ENCODE assay signal across 27 cellular contexts in the genomic region with DNA sequence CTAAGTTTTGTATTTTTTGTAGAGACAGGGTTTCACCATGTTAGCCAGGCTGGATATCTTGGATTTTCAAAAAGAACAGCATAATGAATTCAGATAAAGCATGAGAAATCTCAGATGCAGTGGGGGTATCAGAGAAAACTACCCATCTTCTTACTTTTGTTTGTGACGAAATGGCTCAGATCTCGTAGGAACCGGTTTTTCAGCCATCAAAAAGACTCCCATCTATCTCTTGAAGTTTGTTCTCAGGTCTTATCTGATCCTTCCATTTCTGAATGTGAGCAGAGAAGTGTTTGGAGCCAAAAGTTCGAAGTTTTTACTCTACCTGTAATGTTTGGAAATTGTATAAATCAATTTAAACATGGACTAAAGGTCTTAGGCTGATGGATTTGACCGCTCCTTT. TPM values are rescaled to one million over a fixed set of nuclear protein-coding genes. Genes with fewer than 3 reads are reported as not detected.
"Had no signal": no experiment of that assay in that cellular context is flagged by ENCODE, and none has a peak within 500 bp of the region (broad histone marks: within the 10 kb centered on the region; RNA-seq: fewer than 3 reads in every experiment).

No MANE protein-coding gene starts in this region.

- H3K9me3 Mint-ChIP-seq: activated CD8-positive, alpha-beta T cell treated with anti-CD3 and anti-CD28 coated beads for 36 hours; activated naive CD4-positive, alpha-beta T cell treated with anti-CD3 and anti-CD28 coated beads, Interleukin-2, amount 10 ng/mL, durations not matched to agents 7 days and 5 days; activated naive CD8-positive, alpha-beta T cell treated with anti-CD3 and anti-CD28 coated beads, Interleukin-2, amount 10 ng/mL, durations not matched to agents 7 days and 5 days; activated T-cell treated with anti-CD3 and anti-CD28 coated beads, Interleukin-2, amount 50 U/mL, for 72 hours; activated T-helper 2 cell treated with anti-CD3 and anti-CD28 coated beads, Interferon-gamma antibody, Interleukin-2, Interleukin-4, amounts not matched to agents 10 μg/mL and 5 μg/mL and 100 μg/mL, durations not matched to agents 14 hours and 24 hours and 36 hours had no signal

- H3K27me3 ChIP-seq: MG63, Peyer's patch, SJCRH30 had no signal

- H3K27me3 Mint-ChIP-seq: activated naive CD4-positive, alpha-beta T cell treated with anti-CD3 and anti-CD28 coated beads, Interleukin-2, amount 10 ng/mL, durations not matched to agents 7 days and 5 days had no signal

- H3K4me2 ChIP-seq: KMS-11, SK-N-SH had no signal

- H3K27ac ChIP-seq: KMS-11, Peyer's patch, RWPE1, SJCRH30, VCaP had no signal

- H3K4me3 Mint-ChIP-seq: activated CD8-positive, alpha-beta T cell treated with anti-CD3 and anti-CD28 coated beads for 36 hours; activated naive CD4-positive, alpha-beta T cell treated with anti-CD3 and anti-CD28 coated beads, Interleukin-2, amount 10 ng/mL, durations not matched to agents 7 days and 5 days; activated naive CD8-positive, alpha-beta T cell treated with anti-CD3 and anti-CD28 coated beads, Interleukin-2, amount 10 ng/mL, durations not matched to agents 7 days and 5 days; activated T-cell treated with anti-CD3 and anti-CD28 coated beads, Interleukin-2, amount 50 U/mL, for 72 hours had no signal

- H3K4me3 ChIP-seq: MG63, Peyer's patch, SJCRH30 had no signal

- H3K9ac ChIP-seq: KMS-11, SK-N-SH had no signal

- H3K9me2 ChIP-seq: SK-N-SH had no signal

- H3K27ac Mint-ChIP-seq: activated CD8-positive, alpha-beta T cell treated with anti-CD3 and anti-CD28 coated beads for 36 hours; activated naive CD4-positive, alpha-beta T cell treated with anti-CD3 and anti-CD28 coated beads, Interleukin-2, amount 10 ng/mL, durations not matched to agents 7 days and 5 days; activated naive CD8-positive, alpha-beta T cell treated with anti-CD3 and anti-CD28 coated beads, Interleukin-2, amount 10 ng/mL, durations not matched to agents 7 days and 5 days; activated T-cell treated with anti-CD3 and anti-CD28 coated beads, Interleukin-2, amount 50 U/mL, for 72 hours; activated T-helper 2 cell treated with anti-CD3 and anti-CD28 coated beads, Interferon-gamma antibody, Interleukin-2, Interleukin-4, amounts not matched to agents 10 μg/mL and 5 μg/mL and 100 μg/mL, durations not matched to agents 14 hours and 24 hours and 36 hours had no signal

- H3K36me3 ChIP-seq: MG63, Peyer's patch, SJCRH30 had no signal

- DNase-seq: activated CD4-positive, alpha-beta T cell treated with anti-CD3 and anti-CD28 coated beads, Interleukin-2, amount 50 U/mL, for 1 hour; activated CD4-positive, CD25-positive, alpha-beta regulatory T cell; activated CD8-positive, alpha-beta memory T cell treated with anti-CD3 and anti-CD28 coated beads, Interleukin-2, amount 50 U/mL, for 4 hours; activated CD8-positive, alpha-beta T cell treated with anti-CD3 and anti-CD28 coated beads for 36 hours; activated gamma-delta T cell treated with Interleukin-2 at 50 U/mL for 16 hours; activated naive CD4-positive, alpha-beta T cell treated with anti-CD3 and anti-CD28 coated beads, Interleukin-2, amount 10 ng/mL, durations not matched to agents 7 days and 5 days; activated naive CD8-positive, alpha-beta T cell treated with anti-CD3 and anti-CD28 coated beads, Interleukin-2, amount 10 ng/mL, durations not matched to agents 7 days and 5 days; activated T-cell treated with anti-CD3 and anti-CD28 coated beads, Interleukin-2, amount 50 U/mL, for 72 hours; aorta; central memory CD4-positive, alpha-beta T cell; MG63; MV-4-11; NCI-H1092 treated with DMSO at 0.1 percent for 48 hours; NCI-H1436; NCI-H1694 treated with DMSO at 0.1 percent for 48 hours; NCI-H2029 treated with DMSO at 0.1 percent for 48 hours; NCI-H345; NCI-H510A treated with DMSO at 0.1 percent for 48 hours; Peyer's patch; Right ventricle myocardium superior; SJCRH30; SK-N-SH; T-helper 1 cell had no signal

- ATAC-seq: activated CD8-positive, alpha-beta T cell treated with anti-CD3 and anti-CD28 coated beads for 36 hours; activated T-cell treated with anti-CD3 and anti-CD28 coated beads, Interleukin-2, amount 50 U/mL, for 72 hours had no signal

- H3K9me3 ChIP-seq: MG63, Peyer's patch, SJCRH30, SK-N-SH had no signal

- H3K4me1 ChIP-seq: SJCRH30 had no signal

RNA-seq across cellular contexts. Expression of a gene that starts 57.2 kb away (rescaled TPM):
- total RNA-seq: activated CD8-positive, alpha-beta T cell treated with anti-CD3 and anti-CD28 coated beads for 36 hours; activated naive CD8-positive, alpha-beta T cell treated with anti-CD3 and anti-CD28 coated beads, Interleukin-2, amount 10 ng/mL, durations not matched to agents 7 days and 5 days had no signal
